20 cellular contexts compared by ENCODE assay signal in the genomic region with DNA sequence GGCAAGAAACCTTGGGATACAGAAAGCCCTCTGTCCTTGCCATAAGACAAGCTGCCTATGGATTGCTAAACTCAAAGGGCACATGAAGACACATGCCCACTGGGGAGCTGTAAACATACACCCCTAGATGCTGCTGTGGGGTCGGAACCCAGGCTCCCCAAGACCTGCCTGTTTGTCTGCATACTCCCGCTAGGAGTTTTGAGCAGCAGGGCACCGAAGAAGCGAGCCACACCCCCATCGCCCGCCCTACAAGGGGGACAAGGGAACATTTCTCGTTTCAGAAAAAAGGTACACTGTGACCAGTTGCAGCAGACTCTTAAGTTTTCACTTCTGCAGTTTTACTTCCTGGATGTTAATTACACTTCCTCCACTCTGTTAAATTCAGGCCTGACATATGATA.
"Had no signal": no experiment of that assay in that cellular context is flagged by ENCODE, and none has a peak within 500 bp of the region (broad histone marks: within the 10 kb centered on the region; RNA-seq: fewer than 3 reads in every experiment).

No MANE protein-coding gene starts in this region.

- H3K27me3 ChIP-seq: SJCRH30 had no signal

- ATAC-seq: Panc1, SK-N-SH treated with all-trans-retinoic acid at 6 μM for 48 hours had no signal

- H3K27ac ChIP-seq: RWPE1, SJCRH30 had no signal

- H3K4me3 ChIP-seq: SJCRH30 had no signal

- H3K4me1 ChIP-seq: SJCRH30 had no signal

- DNase-seq: KBM-7, NCI-H1092, NCI-H1105 treated with DMSO at 0.1 percent for 48 hours, NCI-H1436, NCI-H187, NCI-H2029, NCI-H2081 treated with DMSO at 0.1 percent for 48 hours, NCI-H2171, NCI-H226, NCI-H446, NCI-H510A, NCI-H524 treated with DMSO at 0.1 percent for 48 hours, NCI-H69, NCI-H774, SHP77 treated with DMSO at 0.1 percent for 48 hours, SJCRH30, T-helper 1 cell had no signal

- H3K36me3 ChIP-seq: SJCRH30 had no signal
